Comparison of ENCODE assay signal across 8 cellular contexts in genomic region chr12:100716949-100717732, GRCh38.
A peak's percentile ranks its signal among the peaks of the same experiment; 100 is the strongest.
DNase-seq lines count a peak whose midpoint lies in the region; ATAC-seq, FAIRE-seq and TF ChIP-seq lines count a peak whose summit lies in the region.

No MANE protein-coding gene starts in this region.

- dilution Hi-C loops in endothelial cell of umbilical vein (cut with MboI; ENCODE audit: extremely low pct_ligation_motif_present, low sequenced_read_pairs), result no loop called here

- no peak for TF ChIP-seq POLR2A in endothelial cell of umbilical vein (IDR thresholded peaks at IDR 0.05; ENCODE audit: low read depth, low read length)
- no peak for TF ChIP-seq POLR2A in gastroesophageal sphincter (IDR thresholded peaks at IDR 0.05)

- H2AFZ ChIP-seq in endothelial cell of umbilical vein (ENCODE audit: low read depth, low read length), result peak overlapping the region; percentile 30

- in situ Hi-C loops in ACHN (cut with HindIII; ENCODE audit: low pct_ligation_motif_present, low pct_unique_long_range_greater_than_20kb, low sequenced_read_pairs), result no loop called here

- H3K36me3 ChIP-seq in endothelial cell of umbilical vein (ENCODE audit: control insufficient read depth in 2 of 2, extremely low read depth in 1 of 2, insufficient read depth in 2 of 2, low read length in 2 of 2), result no peaks in the 10 kb centered on the region
- H3K36me3 ChIP-seq in gastroesophageal sphincter, result no peaks in the 10 kb centered on the region

- H3K9ac ChIP-seq in endothelial cell of umbilical vein (replicated peaks; ENCODE audit: extremely low read depth, insufficient read depth, low read length), result no peak overlapping the region

- POLR2A ChIA-PET in endothelial cell of umbilical vein (lab: Charles Lee), result no interaction called here

- H3K79me2 ChIP-seq in endothelial cell of umbilical vein (ENCODE audit: control insufficient read depth, insufficient read depth, low read length), result no peaks in the 10 kb centered on the region

- H3K9me1 ChIP-seq in endothelial cell of umbilical vein (replicated peaks; ENCODE audit: control insufficient read depth, extremely low read depth, insufficient read depth, low read length), result no peaks in the 10 kb centered on the region

- H4K20me1 ChIP-seq in endothelial cell of umbilical vein (replicated peaks; ENCODE audit: control insufficient read depth, extremely low read depth, insufficient read depth, low read length), result no peaks in the 10 kb centered on the region

- no peak for FAIRE-seq in endothelial cell of umbilical vein (lab: Jason Lieb, UNC)

- no peak for TF ChIP-seq EP300 in gastroesophageal sphincter (IDR thresholded peaks at IDR 0.05)

- intact Hi-C loops in endothelial cell of umbilical vein (cut with micrococcal nuclease), result no loop called here

- H3K4me3 ChIP-seq in endothelial cell of umbilical vein (replicated peaks in 1 of 3; ENCODE audit: insufficient read depth in 1 of 3, low read depth in 1 of 3, low read length in 3 of 3) (peak overlapping the region in 2 of 3 experiments; percentile 5 to 13), gastroesophageal sphincter (peak overlapping the region in 1 of 2 donors; percentile 45)

- H3K4me1 ChIP-seq in endothelial cell of umbilical vein (ENCODE audit: control insufficient read depth, extremely low read depth, insufficient read depth, low read length) (peaks cover 5% of the 10 kb centered on the region), gastroesophageal sphincter (peaks cover 0 to 11% (median 0%) of the 10 kb centered on the region in 3 donors)

- ATAC-seq in GM18907 (IDR thresholded peaks at IDR 0.05; ENCODE audit: unreplicated experiment) (no peak), gastroesophageal sphincter (no peak)

- CTCF ChIA-PET in endothelial cell of umbilical vein (lab: Charles Lee), result interaction anchor here (0.8 to 2.1 kb wide), 2 partner anchors 18 to 45 kb away, joined by 3 to 7 read pairs; no protein-coding TSS in a partner anchor

- H3K27ac ChIP-seq in endothelial cell of umbilical vein (ENCODE audit: insufficient read depth, low read depth, low read length), result no peak overlapping the region
- H3K27ac ChIP-seq in gastroesophageal sphincter, result no peak overlapping the region

- H3K27me3 ChIP-seq in endothelial cell of umbilical vein (ENCODE audit: control insufficient read depth in 2 of 2, insufficient read depth in 2 of 2, low read length in 2 of 2) (peaks cover 18 to 34% of the 10 kb centered on the region in 2 experiments), gastroesophageal sphincter (peaks cover 67% of the 10 kb centered on the region)

- WGBS in gastroesophageal sphincter (ENCODE audit: low coverage in 1 of 2), 2 donors, result no CpG with 5 or more reads among the region's 100 CpGs

- peak overlapping the region; percentile 42 for H3K4me2 ChIP-seq in endothelial cell of umbilical vein (ENCODE audit: insufficient read depth, low read length)

- DNase-seq in ACHN (peak; percentile 46), HPDE6-E6E7 (ENCODE audit: extremely low spot score) (peak; percentile 28), endothelial cell of umbilical vein (ENCODE audit: low read depth, low spot score) (no peak), myocyte (ENCODE audit: low read depth) (peak; percentile 40), inferior parietal cortex (ENCODE audit: extremely low spot score) (no peak)
- DNase-seq in stimulated activated CD4-positive, alpha-beta T cell treated with anti-CD3 and anti-CD28 coated beads, Interleukin-4, amount 100 ng/mL, for 4 hours, result no peak

- TF ChIP-seq CTCF in endothelial cell of umbilical vein (IDR thresholded peaks at IDR 0.05; ENCODE audit: extremely low read depth in 1 of 2, insufficient read depth in 1 of 2, low read depth in 1 of 2, low read length in 2 of 2), result no peak
- no peak for TF ChIP-seq CTCF in gastroesophageal sphincter (IDR thresholded peaks at IDR 0.05)

- H3K9me3 ChIP-seq in endothelial cell of umbilical vein (replicated peaks; ENCODE audit: control insufficient read depth, insufficient read depth, low read length), result no peaks in the 10 kb centered on the region
- H3K9me3 ChIP-seq in gastroesophageal sphincter, result no peaks in the 10 kb centered on the region

- BruUV-seq in endothelial cell of umbilical vein (replicated peaks; lab: Mats Ljungman, UMichigan), result no TSS peak

TF ChIP-seq in endothelial cell of umbilical vein, 7 proteins besides CTCF, POLR2A, EP300 and RAD21:
- TF ChIP-seq MAX (IDR thresholded peaks at IDR 0.05; ENCODE audit: insufficient read depth, insufficient read length) (no peak), EZH2 (IDR thresholded peaks at IDR 0.05; ENCODE audit: borderline replicate concordance, low read depth, low read length, severe bottlenecking) (no peak), POLR2AphosphoS5 (IDR thresholded peaks at IDR 0.05; ENCODE audit: insufficient read depth, low read depth, low read length) (no peak), JUN (IDR thresholded peaks at IDR 0.05; ENCODE audit: borderline replicate concordance, insufficient read depth, insufficient read length, low read depth) (no peak), MYC (IDR thresholded peaks at IDR 0.05; ENCODE audit: low read depth, low read length) (no peak), GATA2 (IDR thresholded peaks at IDR 0.05; ENCODE audit: insufficient read depth, insufficient read length, low read depth, low read length) (no peak), FOS (IDR thresholded peaks at IDR 0.05; ENCODE audit: borderline replicate concordance, insufficient read depth, low read length) (no peak)
TF ChIP-seq in endothelial cell of umbilical vein: peak in this region for 0.

Comparison
In these comparisons a context has a peak if more than half of its experiments do, and no peak if none do; other contexts are left out.
1. DNase-seq: peak in ACHN (single experiment), HPDE6-E6E7 (single experiment) and myocyte (single experiment); none in endothelial cell of umbilical vein (single experiment), inferior parietal cortex (single experiment) and stimulated activated CD4-positive, alpha-beta T cell treated with anti-CD3 and anti-CD28 coated beads, Interleukin-4, amount 100 ng/mL, for 4 hours (0 of 2).